20 cellular contexts compared by ENCODE assay signal in the genomic region with DNA sequence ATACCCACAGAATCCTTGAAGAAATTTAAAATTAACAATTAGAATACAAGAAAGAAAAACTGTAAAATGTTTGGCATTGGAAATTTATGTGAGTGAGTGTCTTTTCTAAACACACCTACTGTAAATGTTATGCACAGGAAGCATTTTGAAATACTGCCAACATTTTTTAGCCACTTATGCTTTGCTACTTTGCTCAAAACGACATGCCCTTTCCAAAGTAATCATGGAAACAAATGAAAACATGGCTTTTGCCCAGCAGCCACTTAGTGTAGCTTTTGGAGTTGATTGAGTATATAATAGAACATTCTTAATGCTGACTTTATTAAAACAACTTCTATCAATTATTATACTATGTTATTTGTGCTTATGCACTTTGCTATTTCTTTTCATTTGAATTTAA.
DNase-seq lines count a peak whose midpoint lies in the region; ATAC-seq and TF ChIP-seq lines count a peak whose summit lies in the region.
"Had no signal": no experiment of that assay in that cellular context is flagged by ENCODE, and none has a peak within 500 bp of the region (broad histone marks: within the 10 kb centered on the region; RNA-seq: fewer than 3 reads in every experiment).

No MANE protein-coding gene starts in this region.

- DNase-seq in NCI-H2196 (lab: John Stamatoyannopoulos, UW; ENCODE audit: unreplicated experiment), result peak; percentile 50
- no peak for DNase-seq in NCI-H2196 treated with DMSO at 0.1 percent for 48 hours (lab: John Stamatoyannopoulos, UW; ENCODE audit: unreplicated experiment)
- DNase-seq in NCI-H2081 treated with DMSO at 0.1 percent for 48 hours (lab: John Stamatoyannopoulos, UW), result peak; percentile 82
- DNase-seq in SHP77 treated with DMSO at 0.1 percent for 48 hours (lab: John Stamatoyannopoulos, UW), result peak; percentile 80
- DNase-seq in renal cortical epithelial cell (ENCODE audit: low read depth), result peak; percentile 12
- no peak for DNase-seq in MCF 10A (ENCODE audit: unreplicated experiment)
- no peak for DNase-seq in heart left ventricle
- no peak for DNase-seq in Right ventricle myocardium superior
- DNase-seq: activated CD4-positive, alpha-beta T cell treated with anti-CD3 and anti-CD28 coated beads, Interleukin-2, amount 50 U/mL, for 1 hour; BE2C; effector memory CD8-positive, alpha-beta T cell; kidney had no signal

- POLR2A ChIA-PET in MCF 10A (lab: Yijun Ruan, JAX), result no interaction called here

- no TSS peak for BruUV-seq in MCF 10A (replicated peaks; lab: Mats Ljungman, UMichigan)

- 3 to 13% (median 7%) methylated on average over 1 of the region's 1 CpG for WGBS in heart left ventricle, 4 donors

- H3K4me3 ChIP-seq in heart left ventricle, result no peak overlapping the region
- H3K4me3 ChIP-seq: ascending aorta, esophagus muscularis mucosa, HAP-1, lung, SK-N-MC had no signal

- TF ChIP-seq CTCF in MCF 10A (IDR thresholded peaks at IDR 0.05; ENCODE audit: unreplicated experiment) (no peak), heart left ventricle (IDR thresholded peaks at IDR 0.05) (no peak)

- H3K4me1 Mint-ChIP-seq in MCF 10A (ENCODE audit: insufficient read depth, unreplicated experiment), result no peaks in the 10 kb centered on the region
- H3K4me1 Mint-ChIP-seq: IgD-negative memory B cell had no signal

- no peaks in the 10 kb centered on the region for H3K27me3 ChIP-seq in heart left ventricle
- H3K27me3 ChIP-seq: ascending aorta, BE2C, esophagus muscularis mucosa had no signal

- no peak overlapping the region for H3K27ac ChIP-seq in heart left ventricle
- H3K27ac ChIP-seq: ascending aorta, esophagus muscularis mucosa, SK-N-MC had no signal

- H3K27me3 Mint-ChIP-seq in MCF 10A (ENCODE audit: insufficient read depth, unreplicated experiment), result peaks cover 60% of the 10 kb centered on the region
- H3K27me3 Mint-ChIP-seq: effector memory CD8-positive, alpha-beta T cell; IgD-negative memory B cell had no signal

- H3K9me3 Mint-ChIP-seq in MCF 10A (ENCODE audit: unreplicated experiment), result no peaks in the 10 kb centered on the region

- CTCF ChIA-PET in MCF 10A (lab: Yijun Ruan, JAX), result no interaction called here

- no peaks in the 10 kb centered on the region for H3K9me3 ChIP-seq in heart left ventricle
- H3K9me3 ChIP-seq: ascending aorta, BE2C, esophagus muscularis mucosa, HAP-1 had no signal

- no peak overlapping the region for H3K4me3 Mint-ChIP-seq in MCF 10A (ENCODE audit: unreplicated experiment)
- H3K4me3 Mint-ChIP-seq: effector memory CD8-positive, alpha-beta T cell; IgD-negative memory B cell; T-helper 2 cell treated with Interferon-gamma antibody and Interleukin-4, amounts not matched to agents 5 μg/mL and 100 μg/mL, for 36 hours had no signal

- H3K4me1 ChIP-seq in heart left ventricle, result peaks cover 0 to 24% (median 0%) of the 10 kb centered on the region in 12 donors
- H3K4me1 ChIP-seq: ascending aorta, HAP-1 had no signal

- no peak overlapping the region for H3K27ac Mint-ChIP-seq in MCF 10A (ENCODE audit: low read depth, unreplicated experiment)
- H3K27ac Mint-ChIP-seq: activated naive CD4-positive, alpha-beta T cell treated with anti-CD3 and anti-CD28 coated beads, Interleukin-2, amount 50 U/mL, for 72 hours; effector memory CD8-positive, alpha-beta T cell; IgD-negative memory B cell; T-helper 2 cell treated with Interferon-gamma antibody and Interleukin-4, amounts not matched to agents 5 μg/mL and 100 μg/mL, for 36 hours had no signal

- TF ChIP-seq POLR2A in heart left ventricle (IDR thresholded peaks at IDR 0.05), result no peak

- H3K36me3 ChIP-seq in heart left ventricle, result no peaks in the 10 kb centered on the region
- H3K36me3 ChIP-seq: ascending aorta, BE2C, esophagus muscularis mucosa, HAP-1 had no signal

- no peaks in the 10 kb centered on the region for H3K36me3 Mint-ChIP-seq in MCF 10A (ENCODE audit: insufficient read depth, unreplicated experiment)
- H3K36me3 Mint-ChIP-seq: activated naive CD4-positive, alpha-beta T cell treated with anti-CD3 and anti-CD28 coated beads, Interleukin-2, amount 50 U/mL, for 72 hours; IgD-negative memory B cell had no signal

- ATAC-seq in heart left ventricle, result no peak
- no peak for ATAC-seq in Right ventricle myocardium superior (ENCODE audit: poor library complexity)
- ATAC-seq: activated naive CD4-positive, alpha-beta T cell treated with anti-CD3 and anti-CD28 coated beads, Interleukin-2, amount 50 U/mL, for 72 hours; effector memory CD8-positive, alpha-beta T cell had no signal

- intact Hi-C loops in MCF 10A (cut with micrococcal nuclease) (no loop called here), heart left ventricle (cut with DNase I) (no loop called here), Right ventricle myocardium superior (cut with DNase I) (no loop called here)

Comparison
In these comparisons a context has a peak if more than half of its experiments do, and no peak if none do; other contexts are left out.
1. DNase-seq: peak in NCI-H2196 (single experiment), NCI-H2081 treated with DMSO at 0.1 percent for 48 hours (single experiment), SHP77 treated with DMSO at 0.1 percent for 48 hours (single experiment) and renal cortical epithelial cell (single experiment); none in NCI-H2196 treated with DMSO at 0.1 percent for 48 hours (single experiment), MCF 10A (single experiment), heart left ventricle (0 of 5) and Right ventricle myocardium superior (single experiment).